ENCODE assay signal across 8 cellular contexts in genomic region chr12:112418596-112419268, GRCh38. TPM values are rescaled to one million over a fixed set of nuclear protein-coding genes. Genes with fewer than 3 reads are reported as not detected.
DNase-seq lines count a peak whose midpoint lies in the region; ATAC-seq and TF ChIP-seq lines count a peak whose summit lies in the region.

Gene PTPN11, plus strand, starts transcription at chr12:112418947. Its CDS starts 165 bp downstream, at chr12:112419112.

- H3K4me1 Mint-ChIP-seq in activated T-helper 1 cell treated with anti-CD3 and anti-CD28 coated beads, Interleukin-12 subunit alpha, Interleukin-12 subunit beta, Interleukin-2, Interleukin-4 antibody, amounts not matched to agents 30 ng/mL and 10 ng/mL and 1 ng/mL, durations not matched to agents 14 hours and 24 hours and 36 hours (ENCODE audit: low read depth) = peaks cover 49% of the 10 kb centered on the region
- H3K4me1 Mint-ChIP-seq in naive thymus-derived CD8-positive, alpha-beta T cell = peaks cover 25 to 52% (median 40%) of the 10 kb centered on the region in 4 donors

- peaks cover 2% of the 10 kb centered on the region for H3K27me3 Mint-ChIP-seq in activated T-helper 1 cell treated with anti-CD3 and anti-CD28 coated beads, Interleukin-12 subunit alpha, Interleukin-12 subunit beta, Interleukin-2, Interleukin-4 antibody, amounts not matched to agents 30 ng/mL and 10 ng/mL and 1 ng/mL, durations not matched to agents 14 hours and 24 hours and 36 hours (ENCODE audit: insufficient read depth)
- H3K27me3 Mint-ChIP-seq in naive thymus-derived CD8-positive, alpha-beta T cell = no peaks in the 10 kb centered on the region

- peak within 1 kb of the TSS; percentile 87 for H3K4me2 ChIP-seq in fibroblast of lung (ENCODE audit: extremely low read depth, insufficient read depth, low read length)

- peak within 1 kb of the TSS; percentile 99 for H3K27ac Mint-ChIP-seq in activated T-helper 1 cell treated with anti-CD3 and anti-CD28 coated beads, Interleukin-12 subunit alpha, Interleukin-12 subunit beta, Interleukin-2, Interleukin-4 antibody, amounts not matched to agents 30 ng/mL and 10 ng/mL and 1 ng/mL, durations not matched to agents 14 hours and 24 hours and 36 hours
- peak within 1 kb of the TSS; percentile 94 to 99 (median 98) for H3K27ac Mint-ChIP-seq in naive thymus-derived CD8-positive, alpha-beta T cell

- intact Hi-C loops in activated T-helper 1 cell treated with anti-CD3 and anti-CD28 coated beads, Interleukin-12 subunit alpha, Interleukin-12 subunit beta, Interleukin-2, Interleukin-4 antibody, amounts not matched to agents 30 ng/mL and 10 ng/mL and 1 ng/mL, durations not matched to agents 14 hours and 24 hours and 36 hours (cut with micrococcal nuclease) = loop anchor here (1.0 to 10.0 kb wide), 2 partner anchors 9 to 734 kb away; partner anchors contain the start of genes ACAD10, BRAP and RPL6

- H3K27ac ChIP-seq in fibroblast of lung (ENCODE audit: insufficient read depth, low read length) = peak within 1 kb of the TSS; percentile 92

- ATAC-seq in GM21526 (IDR thresholded peaks at IDR 0.05; ENCODE audit: low FRiP score, unreplicated experiment) = peak; percentile 68
- ATAC-seq in naive thymus-derived CD8-positive, alpha-beta T cell = peak; percentile 87 to 88

- H3K79me2 ChIP-seq in fibroblast of lung (ENCODE audit: control insufficient read depth, insufficient read depth, low read length) = peaks cover 45% of the 10 kb centered on the region

- H3K36me3 Mint-ChIP-seq in activated T-helper 1 cell treated with anti-CD3 and anti-CD28 coated beads, Interleukin-12 subunit alpha, Interleukin-12 subunit beta, Interleukin-2, Interleukin-4 antibody, amounts not matched to agents 30 ng/mL and 10 ng/mL and 1 ng/mL, durations not matched to agents 14 hours and 24 hours and 36 hours (ENCODE audit: low read depth) = peaks cover 16% of the 10 kb centered on the region
- H3K36me3 Mint-ChIP-seq in naive thymus-derived CD8-positive, alpha-beta T cell = peaks cover 0 to 4% (median 0%) of the 10 kb centered on the region in 3 donors

- peak within 1 kb of the TSS; percentile 96 for H3K4me3 Mint-ChIP-seq in activated T-helper 1 cell treated with anti-CD3 and anti-CD28 coated beads, Interleukin-12 subunit alpha, Interleukin-12 subunit beta, Interleukin-2, Interleukin-4 antibody, amounts not matched to agents 30 ng/mL and 10 ng/mL and 1 ng/mL, durations not matched to agents 14 hours and 24 hours and 36 hours
- peak within 1 kb of the TSS; percentile 93 to 100 (median 96) for H3K4me3 Mint-ChIP-seq in naive thymus-derived CD8-positive, alpha-beta T cell

- no peaks in the 10 kb centered on the region for H3K9me3 ChIP-seq in fibroblast of lung (ENCODE audit: control insufficient read depth, insufficient read depth, low read depth, low read length)

- H3K4me3 ChIP-seq in fibroblast of lung (replicated peaks in 1 of 4; ENCODE audit: control extremely low read depth in 1 of 4, insufficient read depth in 1 of 4, low read depth in 3 of 4, low read length in 4 of 4) = peak within 1 kb of the TSS; percentile 78 to 93 (median 87)

- POLR2A ChIA-PET in naive thymus-derived CD8-positive, alpha-beta T cell (lab: Charles Lee) = interaction anchor here (0.6 to 1.3 kb wide), 5 partner anchors 8 to 1837 kb away, joined by 3 to 13 read pairs (median 3); no protein-coding TSS in a partner anchor

- H3K36me3 ChIP-seq in fibroblast of lung (ENCODE audit: control insufficient read depth, insufficient read depth, low read length) = no peaks in the 10 kb centered on the region

- H3K27me3 ChIP-seq in fibroblast of lung (ENCODE audit: control insufficient read depth, insufficient read depth, low read length) = no peaks in the 10 kb centered on the region

- H2AFZ ChIP-seq in fibroblast of lung (ENCODE audit: low read length) = peak within 1 kb of the TSS; percentile 81

- peaks cover 4% of the 10 kb centered on the region for H3K4me1 ChIP-seq in fibroblast of lung (ENCODE audit: control insufficient read depth, extremely low read depth, insufficient read depth, low read length)

- H3K9me3 Mint-ChIP-seq in activated T-helper 1 cell treated with anti-CD3 and anti-CD28 coated beads, Interleukin-12 subunit alpha, Interleukin-12 subunit beta, Interleukin-2, Interleukin-4 antibody, amounts not matched to agents 30 ng/mL and 10 ng/mL and 1 ng/mL, durations not matched to agents 14 hours and 24 hours and 36 hours = no peaks in the 10 kb centered on the region
- H3K9me3 Mint-ChIP-seq in naive thymus-derived CD8-positive, alpha-beta T cell = no peaks in the 10 kb centered on the region

- no peaks in the 10 kb centered on the region for H4K20me1 ChIP-seq in fibroblast of lung (ENCODE audit: control insufficient read depth, extremely low read depth, insufficient read depth, low read length)

- peak in 1 of 2 donors; percentile 35 for TF ChIP-seq CTCF in fibroblast of lung (conservative IDR thresholded peaks at IDR 0.05 in 1 of 2, IDR thresholded peaks at IDR 0.05 in 1 of 2; ENCODE audit: low read depth in 1 of 2, low read length in 2 of 2)

- DNase-seq in DMS53 treated with DMSO at 0.1 percent for 48 hours (lab: John Stamatoyannopoulos, UW; ENCODE audit: unreplicated experiment) (peak; percentile 71), HuH-7.5 (ENCODE audit: low spot score) (peak; percentile 63), RPMI8226 (peak; percentile 88), fibroblast of lung (ENCODE audit: low read depth in 2 of 2) (peak; percentile 73 to 80)
- DNase-seq in activated T-helper 1 cell treated with anti-CD3 and anti-CD28 coated beads, Interleukin-12 subunit alpha, Interleukin-12 subunit beta, Interleukin-2, Interleukin-4 antibody, amounts not matched to agents 30 ng/mL and 10 ng/mL and 1 ng/mL, durations not matched to agents 14 hours and 24 hours and 36 hours (ENCODE audit: low spot score) = peak; percentile 88
- peak; percentile 83 to 98 (median 90) for DNase-seq in naive thymus-derived CD8-positive, alpha-beta T cell
- DNase-seq in stimulated activated naive CD4-positive, alpha-beta T cell (lab: John Stamatoyannopoulos, UW) = peak; percentile 80 to 94 (median 88)

- H3K9ac ChIP-seq in fibroblast of lung (ENCODE audit: insufficient read depth, low read length) = peak within 1 kb of the TSS; percentile 99

RNA-seq across cellular contexts. Expression of gene PTPN11, which starts in this region (rescaled TPM):
- total RNA-seq in activated T-helper 1 cell treated with anti-CD3 and anti-CD28 coated beads, Interleukin-12 subunit alpha, Interleukin-12 subunit beta, Interleukin-2, Interleukin-4 antibody, amounts not matched to agents 30 ng/mL and 10 ng/mL and 1 ng/mL, durations not matched to agents 14 hours and 24 hours and 36 hours = 163 TPM in 2 replicates
- total RNA-seq in fibroblast of lung = 99.1 and 126 TPM in 2 replicates
- polyA plus RNA-seq in fibroblast of lung = 122 and 129 TPM in 2 replicates
- polyA plus RNA-seq in fibroblast of lung (2012) = 78.6 and 83.5 TPM in 2 replicates
- 23.5 and 31.3 TPM in 2 replicates for polyA minus RNA-seq in fibroblast of lung (ENCODE audit: low replicate concordance)
- total RNA-seq in naive thymus-derived CD8-positive, alpha-beta T cell = 10 to 100 TPM; 46.2 to 48.0 TPM
- polyA plus RNA-seq in naive thymus-derived CD8-positive, alpha-beta T cell = 10 to 100 TPM; 70.2 to 75.8 (median 70.7) TPM

Comparison
In these comparisons a context has a peak if more than half of its experiments do, and no peak if none do; other contexts are left out.
1. Peak in every context shown above with its lines: DNase-seq, ATAC-seq, H3K4me3 ChIP-seq and H3K27ac ChIP-seq.